Comparison of ENCODE assay signal across 10 cellular contexts in genomic region chr3:102129774-102130608, GRCh38.
DNase-seq lines count a peak whose midpoint lies in the region; ATAC-seq and TF ChIP-seq lines count a peak whose summit lies in the region.
"Had no signal": no experiment of that assay in that cellular context is flagged by ENCODE, and none has a peak within 500 bp of the region (broad histone marks: within the 10 kb centered on the region; RNA-seq: fewer than 3 reads in every experiment).

No MANE protein-coding gene starts in this region.

- peak; percentile 52 to 92 for TF ChIP-seq EP300 in tibial nerve (IDR thresholded peaks at IDR 0.05)

- DNase-seq in activated CD8-positive, alpha-beta T cell treated with anti-CD3 and anti-CD28 coated beads for 36 hours, result no peak
- no peak for DNase-seq in activated CD8-positive, alpha-beta T cell treated with anti-CD3 and anti-CD28 coated beads, Interleukin-2, amount 10 ng/mL, durations not matched to agents 7 days and 5 days
- DNase-seq in activated naive CD8-positive, alpha-beta T cell treated with anti-CD3 and anti-CD28 coated beads, Interleukin-2, amount 10 ng/mL, durations not matched to agents 7 days and 5 days, result no peak
- DNase-seq in iris pigment epithelial cell (ENCODE audit: low read depth) (peak; percentile 91), tibial nerve (ENCODE audit: low spot score in 2 of 2) (peak in 1 of 2 donors; percentile 43), BE2C (no peak), NCI-H2196 (lab: John Stamatoyannopoulos, UW; ENCODE audit: unreplicated experiment) (no peak)
- DNase-seq in stimulated activated CD4-positive, alpha-beta T cell treated with anti-CD3 and anti-CD28 coated beads, Interleukin-4, amount 100 ng/mL, for 4 hours, result no peak

- intact Hi-C loops in activated CD8-positive, alpha-beta T cell treated with anti-CD3 and anti-CD28 coated beads for 36 hours (cut with micrococcal nuclease), result no loop called here

- no peaks in the 10 kb centered on the region for H3K27me3 Mint-ChIP-seq in activated CD8-positive, alpha-beta T cell treated with anti-CD3 and anti-CD28 coated beads for 36 hours
- no peaks in the 10 kb centered on the region for H3K27me3 Mint-ChIP-seq in activated CD8-positive, alpha-beta T cell treated with anti-CD3 and anti-CD28 coated beads, Interleukin-2, amount 10 ng/mL, durations not matched to agents 7 days and 5 days (ENCODE audit: low read depth)
- H3K27me3 Mint-ChIP-seq in activated naive CD8-positive, alpha-beta T cell treated with anti-CD3 and anti-CD28 coated beads, Interleukin-2, amount 10 ng/mL, durations not matched to agents 7 days and 5 days, result no peaks in the 10 kb centered on the region
- H3K27me3 Mint-ChIP-seq: central memory CD8-positive, alpha-beta T cell had no signal

- WGBS in tibial nerve, 2 donors, result 53% methylated on average over 3 of the region's 3 CpGs

- H3K9me3 ChIP-seq in tibial nerve (no peaks in the 10 kb centered on the region), BE2C (no peaks in the 10 kb centered on the region)

- peak; percentile 64 for ATAC-seq in activated CD8-positive, alpha-beta T cell treated with anti-CD3 and anti-CD28 coated beads for 36 hours
- no peak for ATAC-seq in activated CD8-positive, alpha-beta T cell treated with anti-CD3 and anti-CD28 coated beads, Interleukin-2, amount 10 ng/mL, durations not matched to agents 7 days and 5 days
- ATAC-seq in activated naive CD8-positive, alpha-beta T cell treated with anti-CD3 and anti-CD28 coated beads, Interleukin-2, amount 10 ng/mL, durations not matched to agents 7 days and 5 days (ENCODE audit: low read depth), result no peak

- CTCF ChIA-PET in activated CD8-positive, alpha-beta T cell treated with anti-CD3 and anti-CD28 coated beads for 36 hours (lab: Charles Lee), result interaction anchor here (1.3 to 1.4 kb wide), 2 partner anchors 10 to 95 kb away, joined by 3 to 4 read pairs; no protein-coding TSS in a partner anchor
- CTCF ChIA-PET in activated CD8-positive, alpha-beta T cell treated with anti-CD3 and anti-CD28 coated beads, Interleukin-2, amount 10 ng/mL, durations not matched to agents 7 days and 5 days (lab: Charles Lee), result interaction anchor here (1.4 to 1.7 kb wide), 2 partner anchors 21 to 95 kb away, joined by 3 to 6 read pairs; no protein-coding TSS in a partner anchor

- H3K4me3 Mint-ChIP-seq in activated CD8-positive, alpha-beta T cell treated with anti-CD3 and anti-CD28 coated beads for 36 hours, result no peak overlapping the region
- H3K4me3 Mint-ChIP-seq in activated CD8-positive, alpha-beta T cell treated with anti-CD3 and anti-CD28 coated beads, Interleukin-2, amount 10 ng/mL, durations not matched to agents 7 days and 5 days, result no peak overlapping the region
- H3K4me3 Mint-ChIP-seq in activated naive CD8-positive, alpha-beta T cell treated with anti-CD3 and anti-CD28 coated beads, Interleukin-2, amount 10 ng/mL, durations not matched to agents 7 days and 5 days, result no peak overlapping the region
- H3K4me3 Mint-ChIP-seq: central memory CD8-positive, alpha-beta T cell had no signal

- peak overlapping the region; percentile 42 for H3K27ac Mint-ChIP-seq in activated CD8-positive, alpha-beta T cell treated with anti-CD3 and anti-CD28 coated beads for 36 hours
- H3K27ac Mint-ChIP-seq in activated CD8-positive, alpha-beta T cell treated with anti-CD3 and anti-CD28 coated beads, Interleukin-2, amount 10 ng/mL, durations not matched to agents 7 days and 5 days, result no peak overlapping the region
- H3K27ac Mint-ChIP-seq in activated naive CD8-positive, alpha-beta T cell treated with anti-CD3 and anti-CD28 coated beads, Interleukin-2, amount 10 ng/mL, durations not matched to agents 7 days and 5 days, result peak overlapping the region; percentile 39

- POLR2A ChIA-PET in activated CD8-positive, alpha-beta T cell treated with anti-CD3 and anti-CD28 coated beads for 36 hours (lab: Charles Lee), result interaction anchor here (0.5 to 0.6 kb wide), 2 partner anchors 125 to 303 kb away, joined by 3 read pairs; no protein-coding TSS in a partner anchor
- POLR2A ChIA-PET in activated CD8-positive, alpha-beta T cell treated with anti-CD3 and anti-CD28 coated beads, Interleukin-2, amount 10 ng/mL, durations not matched to agents 7 days and 5 days (lab: Charles Lee), result no interaction called here
- POLR2A ChIA-PET in activated naive CD8-positive, alpha-beta T cell treated with anti-CD3 and anti-CD28 coated beads, Interleukin-2, amount 10 ng/mL, durations not matched to agents 7 days and 5 days (lab: Charles Lee), result interaction anchor here (1.2 kb wide), 1 partner anchor 281 kb away, joined by 3 read pairs; the partner anchor contains the start of gene NFKBIZ

- peaks cover 0 to 5% (median 2%) of the 10 kb centered on the region in 4 donors for H3K4me1 ChIP-seq in tibial nerve
- H3K4me1 ChIP-seq in BE2C, result no peaks in the 10 kb centered on the region

- TF ChIP-seq CTCF in activated CD8-positive, alpha-beta T cell treated with anti-CD3 and anti-CD28 coated beads for 36 hours (IDR thresholded peaks at IDR 0.05), result no peak
- TF ChIP-seq CTCF in tibial nerve (IDR thresholded peaks at IDR 0.05), result no peak
- no peak for TF ChIP-seq CTCF in BE2C (IDR thresholded peaks at IDR 0.05; ENCODE audit: low read depth, low read length)

- H3K36me3 Mint-ChIP-seq in activated CD8-positive, alpha-beta T cell treated with anti-CD3 and anti-CD28 coated beads for 36 hours (ENCODE audit: low read depth), result no peaks in the 10 kb centered on the region
- H3K36me3 Mint-ChIP-seq in activated CD8-positive, alpha-beta T cell treated with anti-CD3 and anti-CD28 coated beads, Interleukin-2, amount 10 ng/mL, durations not matched to agents 7 days and 5 days (ENCODE audit: low read depth), result peaks cover 2% of the 10 kb centered on the region
- peaks cover 8% of the 10 kb centered on the region for H3K36me3 Mint-ChIP-seq in activated naive CD8-positive, alpha-beta T cell treated with anti-CD3 and anti-CD28 coated beads, Interleukin-2, amount 10 ng/mL, durations not matched to agents 7 days and 5 days

- no peaks in the 10 kb centered on the region for H3K9me3 Mint-ChIP-seq in activated CD8-positive, alpha-beta T cell treated with anti-CD3 and anti-CD28 coated beads for 36 hours
- peaks cover 1% of the 10 kb centered on the region for H3K9me3 Mint-ChIP-seq in activated CD8-positive, alpha-beta T cell treated with anti-CD3 and anti-CD28 coated beads, Interleukin-2, amount 10 ng/mL, durations not matched to agents 7 days and 5 days (ENCODE audit: insufficient read depth)
- peaks cover 8% of the 10 kb centered on the region for H3K9me3 Mint-ChIP-seq in activated naive CD8-positive, alpha-beta T cell treated with anti-CD3 and anti-CD28 coated beads, Interleukin-2, amount 10 ng/mL, durations not matched to agents 7 days and 5 days
- H3K9me3 Mint-ChIP-seq: central memory CD8-positive, alpha-beta T cell had no signal

- H3K27me3 ChIP-seq in tibial nerve (no peaks in the 10 kb centered on the region), BE2C (no peaks in the 10 kb centered on the region)

- H3K36me3 ChIP-seq in tibial nerve (no peaks in the 10 kb centered on the region), BE2C (no peaks in the 10 kb centered on the region)

- H3K4me3 ChIP-seq in tibial nerve (no peak overlapping the region), BE2C (ENCODE audit: low read depth, low read length) (no peak overlapping the region)

- peaks cover 13% of the 10 kb centered on the region for H3K4me1 Mint-ChIP-seq in activated CD8-positive, alpha-beta T cell treated with anti-CD3 and anti-CD28 coated beads for 36 hours (ENCODE audit: low read depth)
- peaks cover 14% of the 10 kb centered on the region for H3K4me1 Mint-ChIP-seq in activated CD8-positive, alpha-beta T cell treated with anti-CD3 and anti-CD28 coated beads, Interleukin-2, amount 10 ng/mL, durations not matched to agents 7 days and 5 days (ENCODE audit: low read depth)
- H3K4me1 Mint-ChIP-seq in activated naive CD8-positive, alpha-beta T cell treated with anti-CD3 and anti-CD28 coated beads, Interleukin-2, amount 10 ng/mL, durations not matched to agents 7 days and 5 days, result peaks cover 8% of the 10 kb centered on the region
- H3K4me1 Mint-ChIP-seq: central memory CD8-positive, alpha-beta T cell had no signal

- TF ChIP-seq POLR2A in tibial nerve (IDR thresholded peaks at IDR 0.05), result no peak

- H3K27ac ChIP-seq in tibial nerve, result peak overlapping the region in 3 of 4 donors; percentile 48 to 79 (median 63)
- H3K27ac ChIP-seq: C4-2B had no signal
